ENCODE assay signal across 19 cellular contexts in genomic region chr14:87873741-87874140, GRCh38.
DNase-seq lines count a peak whose midpoint lies in the region; ATAC-seq and TF ChIP-seq lines count a peak whose summit lies in the region.
"Had no signal": no experiment of that assay in that cellular context is flagged by ENCODE, and none has a peak within 500 bp of the region (broad histone marks: within the 10 kb centered on the region; RNA-seq: fewer than 3 reads in every experiment).

No MANE protein-coding gene starts in this region.

- no peak overlapping the region for H3K4me3 ChIP-seq in A673 (ENCODE audit: low read depth, low read length, poor library complexity, severe bottlenecking)
- H3K4me3 ChIP-seq in BLaER1, result no peak overlapping the region
- H3K4me3 ChIP-seq in RWPE2 (ENCODE audit: severe bottlenecking), result no peak overlapping the region
- H3K4me3 ChIP-seq in fibroblast of mammary gland (ENCODE audit: control insufficient read depth, low read depth, low read length), result no peak overlapping the region
- H3K4me3 ChIP-seq: SK-N-MC had no signal

- H4K8ac ChIP-seq in H9 (replicated peaks; ENCODE audit: insufficient read length, low read depth, low read length), result no peak overlapping the region

- H3K23ac ChIP-seq in H9 (ENCODE audit: insufficient read length, low read depth, low read length), result no peak overlapping the region

- H3K27ac ChIP-seq in A673 (ENCODE audit: low read depth, low read length, poor library complexity, severe bottlenecking) (no peak overlapping the region), BLaER1 (0 out of 2 replicates have a peak overlapping the region, but pooled peaks have one; percentile 22), RWPE2 (ENCODE audit: poor library complexity, severe bottlenecking) (peak overlapping the region; percentile 12), H9 (ENCODE audit: insufficient read length, low read depth, low read length) (no peak overlapping the region)
- H3K27ac ChIP-seq: SK-N-MC had no signal

- no peak overlapping the region for H2BK120ac ChIP-seq in H9 (ENCODE audit: low read depth, low read length, poor library complexity, severe bottlenecking)

- TF ChIP-seq CTCF in A673 (conservative IDR thresholded peaks at IDR 0.05; ENCODE audit: low read depth, low read length) (no peak), RWPE2 (IDR thresholded peaks at IDR 0.05; ENCODE audit: poor library complexity, severe bottlenecking) (no peak), fibroblast of mammary gland (conservative IDR thresholded peaks at IDR 0.05; ENCODE audit: control insufficient read depth, insufficient read depth, low read depth, low read length) (no peak), GM13977 (IDR thresholded peaks at IDR 0.05; ENCODE audit: extremely low read depth, insufficient read depth, missing control alignments) (no peak), H9 (conservative IDR thresholded peaks at IDR 0.05) (no peak)

- DNase-seq in A673 (ENCODE audit: low spot score) (peak; percentile 5), RWPE2 (ENCODE audit: low spot score) (no peak), fibroblast of mammary gland (ENCODE audit: low read depth) (peak; percentile 38), SKM-1 treated with dmso at 0.1 percent for 144 hours (lab: John Stamatoyannopoulos, UW; ENCODE audit: unreplicated experiment) (no peak), GM13977 (ENCODE audit: low spot score) (no peak), H9 (no peak)
- DNase-seq in activated CD4-positive, CD25-positive, alpha-beta regulatory T cell (lab: John Stamatoyannopoulos, UW), result no peak
- DNase-seq: C1 segment of cervical spinal cord, GF-D8, HFFc6, KG1, NCI-H1092, NCI-H187 treated with DMSO at 0.1 percent for 48 hours, NCI-H510A, NCI-H82, T-helper 1 cell had no signal

- no peaks in the 10 kb centered on the region for H3K79me2 ChIP-seq in H9 (ENCODE audit: insufficient read depth, low read length)

- H4K5ac ChIP-seq in H9 (ENCODE audit: insufficient read length, low read depth, low read length), result no peak overlapping the region

- no peak overlapping the region for H3K56ac ChIP-seq in H9 (ENCODE audit: insufficient read length, low read depth, low read length)

- no peak overlapping the region for H2BK12ac ChIP-seq in H9 (ENCODE audit: insufficient read length, low read depth, low read length)

- no peaks in the 10 kb centered on the region for H3K9me3 Mint-ChIP-seq in H9

- H3K4me2 ChIP-seq in BLaER1, result peak overlapping the region; percentile 53
- H3K4me2 ChIP-seq in H9 (ENCODE audit: insufficient read depth, insufficient read length, low read length), result no peak overlapping the region

- no peak for ATAC-seq in RWPE2 (ENCODE audit: low read depth)
- ATAC-seq: HepG2 had no signal

- no peak overlapping the region for H2BK15ac ChIP-seq in H9 (ENCODE audit: low read depth, low read length)

- no peaks in the 10 kb centered on the region for H3K36me3 ChIP-seq in A673 (ENCODE audit: insufficient read depth, low read length, poor library complexity, severe bottlenecking)
- H3K36me3 ChIP-seq in BLaER1, result no peaks in the 10 kb centered on the region
- H3K36me3 ChIP-seq in RWPE2 (ENCODE audit: low read depth), result no peaks in the 10 kb centered on the region

- H3K18ac ChIP-seq in H9 (ENCODE audit: insufficient read length, low read depth, low read length), result no peak overlapping the region

- no TSS peak for BruUV-seq in A673 (replicated peaks; lab: Mats Ljungman, UMichigan)

- H2BK5ac ChIP-seq in H9 (ENCODE audit: insufficient read length, low read length), result no peak overlapping the region

- H4K91ac ChIP-seq in H9 (ENCODE audit: insufficient read length, low read depth, low read length), result no peak overlapping the region

- H3K14ac ChIP-seq in H9 (ENCODE audit: insufficient read depth, low read length), result no peak overlapping the region

- CTCF ChIA-PET in A673 (lab: Charles Lee), result no interaction called here

- no peaks in the 10 kb centered on the region for H3K9me3 ChIP-seq in A673 (ENCODE audit: low read depth, low read length, poor library complexity, severe bottlenecking)
- H3K9me3 ChIP-seq in BLaER1, result peaks cover 8% of the 10 kb centered on the region; the same call in 1 of the 2 replicates
- no peaks in the 10 kb centered on the region for H3K9me3 ChIP-seq in RWPE2 (ENCODE audit: severe bottlenecking)
- no peaks in the 10 kb centered on the region for H3K9me3 ChIP-seq in H9 (ENCODE audit: control insufficient read depth, low read depth, low read length)

- no peaks in the 10 kb centered on the region for H3K36me3 Mint-ChIP-seq in H9 (ENCODE audit: insufficient read depth in 1 of 3, low read depth in 3 of 3)

- H2BK20ac ChIP-seq in H9 (ENCODE audit: low read depth, low read length, poor library complexity, severe bottlenecking), result no peak overlapping the region

- H3K4me1 ChIP-seq in A673 (ENCODE audit: insufficient read depth, low read length, poor library complexity, severe bottlenecking) (no peaks in the 10 kb centered on the region), BLaER1 (peaks cover 23% of the 10 kb centered on the region), RWPE2 (ENCODE audit: insufficient read depth, poor library complexity, severe bottlenecking) (peaks cover 44% of the 10 kb centered on the region), H9 (ENCODE audit: insufficient read depth, low read length) (no peaks in the 10 kb centered on the region)

- POLR2A ChIA-PET in A673 (lab: Charles Lee; ENCODE audit: low non-redundant PET), result no interaction called here

- no peaks in the 10 kb centered on the region for H3K27me3 ChIP-seq in A673 (replicated peaks; ENCODE audit: insufficient read depth, low read depth, low read length, poor library complexity)
- H3K27me3 ChIP-seq in BLaER1, result no peaks in the 10 kb centered on the region
- H3K27me3 ChIP-seq in RWPE2 (ENCODE audit: insufficient read depth, poor library complexity, severe bottlenecking), result no peaks in the 10 kb centered on the region
- no peaks in the 10 kb centered on the region for H3K27me3 ChIP-seq in H9 (ENCODE audit: insufficient read depth, low read length)

- H3K27ac Mint-ChIP-seq in H9, result no peak overlapping the region
- H3K27ac Mint-ChIP-seq: HFFc6 had no signal

- no peak overlapping the region for H2AK5ac ChIP-seq in H9 (ENCODE audit: insufficient read length, low read length)

- in situ Hi-C loops in GM13977 (cut with MboI; ENCODE audit: low pct_unique_long_range_greater_than_20kb, low sequenced_read_pairs, unreplicated experiment), result no loop called here

- intact Hi-C loops in A673 (cut with micrococcal nuclease; ENCODE audit: unreplicated experiment), result no loop called here

- no peak overlapping the region for H2AFZ ChIP-seq in H9 (ENCODE audit: low read length)

- H4K20me1 ChIP-seq in BLaER1, result no peaks in the 10 kb centered on the region
- no peaks in the 10 kb centered on the region for H4K20me1 ChIP-seq in H9 (ENCODE audit: control insufficient read depth, insufficient read depth, insufficient read length)

- H3K4me1 Mint-ChIP-seq in H9, result peaks cover 0 to 8% of the 10 kb centered on the region in 2 experiments; a peak in 3 of 4 replicates

- no peak overlapping the region for H3K9ac ChIP-seq in BLaER1
- H3K9ac ChIP-seq in H9 (ENCODE audit: extremely low read depth, insufficient read length, low read length), result no peak overlapping the region

- H3K79me1 ChIP-seq in H9 (ENCODE audit: insufficient read depth, low read depth, low read length, poor library complexity, severe bottlenecking), result no peaks in the 10 kb centered on the region

- no peak overlapping the region for H3K4me3 Mint-ChIP-seq in H9
- H3K4me3 Mint-ChIP-seq: HFFc6 had no signal

- no peaks in the 10 kb centered on the region for H3K23me2 ChIP-seq in H9 (ENCODE audit: insufficient read length, low read depth, low read length, poor library complexity, severe bottlenecking)

- WGBS in H9 (ENCODE audit: extremely low coverage, insufficient read length, low lambda C conversion rate), result no CpG with 5 or more reads among the region's 1 CpG

- H3K27me3 Mint-ChIP-seq in H9 (ENCODE audit: low read depth), result no peaks in the 10 kb centered on the region; the same call in none of the 2 replicates

- H3K4ac ChIP-seq in H9 (ENCODE audit: low read depth, low read length), result no peak overlapping the region

- no peak overlapping the region for H3T11ph ChIP-seq in H9 (ENCODE audit: low read length)

Comparison
In these comparisons a context has a peak if more than half of its experiments do, and no peak if none do; other contexts are left out.
1. DNase-seq: peak in A673 (single experiment) and fibroblast of mammary gland (single experiment); none in RWPE2 (single experiment), SKM-1 treated with dmso at 0.1 percent for 144 hours (single experiment), GM13977 (single experiment), activated CD4-positive, CD25-positive, alpha-beta regulatory T cell (0 of 4) and H9 (single experiment).
2. H3K27ac ChIP-seq: peak in BLaER1 (single experiment) and RWPE2 (single experiment); none in A673 (single experiment) and H9 (single experiment).